2 cellular contexts compared by ENCODE assay signal in genomic region chr16:89924298-89924924, GRCh38.
TF ChIP-seq lines count a peak whose summit lies in the region.

No MANE protein-coding gene starts in this region.

TF ChIP-seq in IMR-90, 13 proteins besides CTCF, POLR2A, EP300 and RAD21:
- peak; percentile 46; the same call in 1 of the 2 replicates for TF ChIP-seq RFX5 (IDR thresholded peaks at IDR 0.05; ENCODE audit: low read depth, low read length)
- peak; percentile 38; the same call in 1 of the 2 replicates for TF ChIP-seq MAZ (IDR thresholded peaks at IDR 0.05; ENCODE audit: borderline replicate concordance, low read depth, low read length)
- TF ChIP-seq MXI1 (IDR thresholded peaks at IDR 0.05; ENCODE audit: borderline replicate concordance, low read depth, low read length): 0 out of 2 replicates have a peak, but pooled peaks have one; percentile 44
- TF ChIP-seq MAFK (IDR thresholded peaks at IDR 0.05; ENCODE audit: low read depth, low read length): no peak

TF ChIP-seq in SK-N-SH, 30 proteins besides CTCF, POLR2A, EP300 and RAD21:
- TF ChIP-seq RFX5 (IDR thresholded peaks at IDR 0.05; ENCODE audit: low read length) (peak; percentile 84), EZH2phosphoT487 (IDR thresholded peaks at IDR 0.05; ENCODE audit: borderline replicate concordance, low read depth) (no peak), IRF3 (IDR thresholded peaks at IDR 0.05; ENCODE audit: low read depth, low read length) (no peak), SIN3A (IDR thresholded peaks at IDR 0.05; ENCODE audit: borderline replicate concordance, low read depth, low read length) (peak; percentile 82; the same call in 1 of the 2 replicates), RXRA (IDR thresholded peaks at IDR 0.05; ENCODE audit: borderline replicate concordance, low read depth) (no peak), GABPA (IDR thresholded peaks at IDR 0.05; ENCODE audit: low read depth) (no peak), NRF1 (IDR thresholded peaks at IDR 0.05; ENCODE audit: low read depth, low read length) (no peak), TEAD4 (IDR thresholded peaks at IDR 0.05; ENCODE audit: borderline replicate concordance, insufficient read depth) (no peak), GATA2 (CRISPR knock-in tag; IDR thresholded peaks at IDR 0.05) (no peak), YY1 (IDR thresholded peaks at IDR 0.05; ENCODE audit: low read depth) (no peak), MAX (IDR thresholded peaks at IDR 0.05; ENCODE audit: low read depth) (peak; percentile 85; the same call in 1 of the 2 replicates), REST (IDR thresholded peaks at IDR 0.05; ENCODE audit: low read depth, low read length) (peak; percentile 94), FOSL2 (IDR thresholded peaks at IDR 0.05; ENCODE audit: borderline replicate concordance, low read depth) (no peak), MXI1 (IDR thresholded peaks at IDR 0.05; ENCODE audit: low read depth, low read length) (peak; percentile 99), USF1 (IDR thresholded peaks at IDR 0.05; ENCODE audit: borderline replicate concordance, low read depth) (no peak), ELF1 (IDR thresholded peaks at IDR 0.05) (no peak), NFIC (IDR thresholded peaks at IDR 0.05; ENCODE audit: borderline replicate concordance) (no peak), RCOR1 (IDR thresholded peaks at IDR 0.05; ENCODE audit: low read length) (no peak)
